19 cellular contexts compared by ENCODE assay signal in the genomic region with DNA sequence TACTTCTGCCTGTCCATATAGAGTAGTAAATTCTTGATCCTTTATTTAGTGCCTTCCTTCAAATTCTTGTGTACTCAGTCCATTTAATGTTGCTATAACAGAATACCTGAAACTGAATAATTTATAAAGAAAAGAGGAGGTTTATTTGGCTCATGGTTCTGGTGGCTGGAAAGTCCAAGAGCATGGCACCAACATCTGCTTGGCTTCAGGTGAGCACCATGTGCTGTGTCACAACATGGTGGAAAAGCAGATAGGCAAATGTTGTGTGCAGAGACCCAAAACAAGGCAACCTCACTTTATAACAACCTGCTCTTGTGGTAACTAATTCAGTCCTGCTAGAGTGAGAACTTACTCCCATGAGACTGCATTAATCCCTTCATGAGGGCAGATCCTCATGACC.
"Had no signal": no experiment of that assay in that cellular context is flagged by ENCODE, and none has a peak within 500 bp of the region (broad histone marks: within the 10 kb centered on the region; RNA-seq: fewer than 3 reads in every experiment).

No MANE protein-coding gene starts in this region.

- H3K4me2 ChIP-seq: KMS-11 had no signal

- H3K9me3 ChIP-seq: SJSA1 had no signal

- H3K9ac ChIP-seq: KMS-11 had no signal

- H3K4me3 ChIP-seq: SJSA1, SK-N-MC had no signal

- H3K27ac ChIP-seq: KMS-11, SJSA1, SK-N-MC had no signal

- FAIRE-seq: HTR-8/SVneo, RCC 7860 had no signal

- DNase-seq: Kasumi-1, MM.1S, NCI-H1092 treated with DMSO at 0.1 percent for 48 hours, NCI-H1436, NCI-H187, NCI-H2029, NCI-H446, NCI-H510A, NCI-H524 treated with DMSO at 0.1 percent for 48 hours, NCI-H69, NCI-H774, Right ventricle myocardium superior, RPMI8226, SIG-M5 had no signal

- H3K27me3 ChIP-seq: SJSA1 had no signal
